19 cellular contexts compared by ENCODE assay signal in the genomic region with DNA sequence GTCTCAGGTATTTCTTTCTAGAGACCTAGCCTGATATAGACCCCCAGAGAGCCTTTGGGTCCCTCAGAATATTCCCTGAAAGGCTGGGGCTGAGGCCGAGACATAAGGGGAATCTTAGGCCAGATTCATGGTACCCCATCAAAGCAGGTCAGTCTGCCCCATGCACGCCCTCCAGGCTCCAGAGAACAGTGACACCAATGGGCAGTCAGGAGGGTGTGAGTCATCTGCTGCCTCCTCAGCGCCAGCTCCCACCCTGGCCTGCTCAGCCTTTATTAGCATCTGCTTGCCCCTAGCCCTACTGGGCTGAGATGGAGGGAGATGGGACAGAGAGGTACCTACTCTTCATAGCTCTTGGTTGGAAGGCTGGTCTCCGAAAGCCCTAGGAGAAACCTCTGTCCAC. TPM values are rescaled to one million over a fixed set of nuclear protein-coding genes. Genes with fewer than 3 reads are reported as not detected.
"Had no signal": no experiment of that assay in that cellular context is flagged by ENCODE, and none has a peak within 500 bp of the region (broad histone marks: within the 10 kb centered on the region; RNA-seq: fewer than 3 reads in every experiment).

No MANE protein-coding gene starts in this region.

- H3K36me3 ChIP-seq: cardiac muscle cell, heart left ventricle, left ventricle myocardium inferior, thoracic aorta had no signal

- H3K4me1 ChIP-seq: parathyroid adenoma had no signal

- FAIRE-seq: astrocyte, endometrium, frontal cortex, islet of Langerhans, small intestine had no signal

- H3K27ac ChIP-seq: cardiac muscle cell, heart left ventricle, left ventricle myocardium inferior, parathyroid adenoma, stomach, thoracic aorta had no signal

- DNase-seq: activated CD4-positive, alpha-beta T cell treated with anti-CD3 and anti-CD28 coated beads for 36 hours; activated CD8-positive, alpha-beta memory T cell treated with anti-CD3 and anti-CD28 coated beads, Interleukin-2, amount 50 U/mL, for 48 hours; activated CD8-positive, alpha-beta T cell treated with anti-CD3 and anti-CD28 coated beads for 36 hours; activated naive CD4-positive, alpha-beta T cell; heart left ventricle; left ventricle myocardium inferior; mesendoderm; retina; small intestine; stomach had no signal

- H3K27me3 ChIP-seq: cardiac muscle cell, heart left ventricle, stomach had no signal

- H3K79me2 ChIP-seq: parathyroid adenoma had no signal

- H3K4me3 ChIP-seq: cardiac muscle cell, heart left ventricle, left ventricle myocardium inferior, stomach, thoracic aorta had no signal

- ATAC-seq: activated CD4-positive, alpha-beta T cell treated with anti-CD3 and anti-CD28 coated beads for 36 hours; activated CD8-positive, alpha-beta T cell treated with anti-CD3 and anti-CD28 coated beads for 36 hours; esophagus mucosa; heart left ventricle had no signal

- H3K9ac ChIP-seq: parathyroid adenoma had no signal

- H3K9me3 ChIP-seq: heart left ventricle, left ventricle myocardium inferior, stomach, thoracic aorta had no signal

- H2AFZ ChIP-seq: parathyroid adenoma had no signal

RNA-seq across cellular contexts. Expression of gene CAMKV, which starts 14.3 kb away (rescaled TPM):
- total RNA-seq: esophagus mucosa, heart left ventricle, left ventricle myocardium inferior, thoracic aorta, ureter had no signal
- polyA plus RNA-seq: cardiac muscle cell, heart left ventricle had no signal
